Comparison of ENCODE assay signal across 11 cellular contexts in the genomic region with DNA sequence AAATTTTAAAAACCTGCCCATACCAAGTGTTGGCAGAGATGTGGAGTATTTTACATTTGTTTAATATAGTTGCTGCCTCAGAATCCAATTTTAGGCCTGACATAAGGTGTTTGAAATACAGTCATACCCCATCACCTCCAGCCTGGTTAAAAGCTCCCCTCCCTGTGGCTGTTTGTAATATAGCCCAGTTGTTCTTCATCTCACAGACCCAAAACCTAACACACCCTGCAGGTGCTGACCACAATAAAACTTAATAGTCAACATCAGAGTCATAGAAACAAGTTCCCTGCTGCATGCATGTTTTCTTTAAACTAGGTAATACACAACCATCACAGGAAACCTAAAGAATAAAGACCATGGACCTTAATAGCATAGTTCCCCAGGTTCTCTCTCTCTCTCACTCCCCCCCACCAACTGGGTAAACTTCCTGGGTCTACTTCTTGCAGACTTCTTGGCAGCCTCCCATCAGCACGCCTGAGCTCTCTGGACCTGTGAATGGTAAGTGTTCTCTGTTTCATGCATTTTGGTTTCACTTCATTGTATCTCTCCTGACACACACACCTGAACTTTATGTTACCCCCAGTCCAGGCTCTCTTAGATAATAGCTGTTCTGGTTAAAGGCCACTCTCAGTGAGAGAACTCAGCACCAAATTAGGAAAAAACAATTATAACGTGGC.
DNase-seq lines count a peak whose midpoint lies in the region; ATAC-seq, FAIRE-seq and TF ChIP-seq lines count a peak whose summit lies in the region.
"Had no signal": no experiment of that assay in that cellular context is flagged by ENCODE, and none has a peak within 500 bp of the region (broad histone marks: within the 10 kb centered on the region; RNA-seq: fewer than 3 reads in every experiment).

No MANE protein-coding gene starts in this region.

- H3K9ac ChIP-seq in GM12878 (ENCODE audit: control insufficient read depth, insufficient read depth, low read length) = no peak overlapping the region

- H3K4me2 ChIP-seq in GM12878 (ENCODE audit: control insufficient read depth, insufficient read depth) = no peak overlapping the region

- H3K79me2 ChIP-seq in GM12878 (ENCODE audit: control insufficient read depth, insufficient read depth, low read length) = no peaks in the 10 kb centered on the region

- in situ Hi-C loops in GM12878 (cut with MboI) = no loop called here

- SMC1A ChIA-PET in GM12878 (lab: Charles Lee; ENCODE audit: uncharacterized antibody, unreplicated experiment) = no interaction called here

- peak; percentile 15 for DNase-seq in GM12878 (ENCODE audit: low read depth, low spot score)
- DNase-seq in NCI-H1092 (lab: John Stamatoyannopoulos, UW) = no peak
- DNase-seq in omental fat pad (ENCODE audit: low spot score) = no peak
- no peak for DNase-seq in ecto neural progenitor cell (ENCODE audit: low spot score)
- DNase-seq: AML-193, spleen, T-helper 1 cell had no signal

- no peak for TF ChIP-seq RAD21 in GM12878 (IDR thresholded peaks at IDR 0.05; ENCODE audit: insufficient read depth, low read depth, low read length)

- RAD21 ChIA-PET in GM12878 (lab: Charles Lee; ENCODE audit: unreplicated experiment) = no interaction called here

- H3K36me3 ChIP-seq in GM12878 (ENCODE audit: control insufficient read depth in 2 of 2, insufficient read depth in 2 of 2, low read length in 1 of 2) = no peaks in the 10 kb centered on the region
- H3K36me3 ChIP-seq: spleen had no signal

- no peak for TF ChIP-seq CTCF in GM12878 (IDR thresholded peaks at IDR 0.05 in 2 of 3, conservative IDR thresholded peaks at IDR 0.05 in 1 of 3; ENCODE audit: control insufficient read depth in 2 of 3, extremely low read depth in 1 of 3, insufficient read depth in 1 of 3, low read depth in 3 of 3, low read length in 3 of 3)
- no peak for TF ChIP-seq CTCF in omental fat pad (IDR thresholded peaks at IDR 0.05)

- peaks cover 3% of the 10 kb centered on the region; the same call in 1 of the 2 replicates for H3K4me1 ChIP-seq in GM12878 (ENCODE audit: control insufficient read depth, insufficient read depth, low read length)
- H3K4me1 ChIP-seq: spleen had no signal

- no peaks in the 10 kb centered on the region for H4K20me1 ChIP-seq in GM12878 (ENCODE audit: control insufficient read depth, insufficient read depth)

- TF ChIP-seq POLR2A in GM18505 (IDR thresholded peaks at IDR 0.05; ENCODE audit: borderline replicate concordance, extremely low read depth, insufficient read depth, insufficient read length) (no peak), GM12878 (IDR thresholded peaks at IDR 0.05; ENCODE audit: low read depth, low read length) (no peak)

- no peak for TF ChIP-seq EP300 in GM12878 (IDR thresholded peaks at IDR 0.05; ENCODE audit: borderline replicate concordance in 1 of 2, control insufficient read depth in 1 of 2, low read depth in 2 of 2, low read length in 2 of 2)

- H3K27ac ChIP-seq in GM12878 (ENCODE audit: control insufficient read depth, insufficient read depth) = no peak overlapping the region
- H3K27ac ChIP-seq: spleen had no signal

- H2AFZ ChIP-seq in GM12878 (ENCODE audit: control insufficient read depth, low read depth, low read length) = no peak overlapping the region

- H3K9me3 ChIP-seq in GM12878 (replicated peaks; ENCODE audit: control insufficient read depth, insufficient read depth, low read length) = no peaks in the 10 kb centered on the region; the same call in 2 of the 3 replicates

- CTCF ChIA-PET in GM12878 (lab: Yijun Ruan, JAX) = no interaction called here

- no peaks in the 10 kb centered on the region for H3K27me3 ChIP-seq in GM12878 (replicated peaks in 1 of 2; ENCODE audit: control insufficient read depth in 2 of 2, insufficient read depth in 2 of 2, low read length in 1 of 2)
- H3K27me3 ChIP-seq: spleen had no signal

- FAIRE-seq in GM12878 (lab: Jason Lieb, UNC) = peak; percentile 85

- no peak overlapping the region for H3K4me3 ChIP-seq in GM12878
- H3K4me3 ChIP-seq: spleen had no signal

- no TSS peak for BruUV-seq in GM12878 (replicated peaks; lab: Mats Ljungman, UMichigan)

- 0% methylated on average over 2 of the region's 2 CpGs for WGBS in GM12878 (ENCODE audit: insufficient coverage, insufficient replicate concordance, low lambda C conversion rate, missing lambda C conversion rate)

- peak; percentile 98 for ATAC-seq in GM18505 (IDR thresholded peaks at IDR 0.05; ENCODE audit: unreplicated experiment)
- ATAC-seq in GM21423 (IDR thresholded peaks at IDR 0.05; ENCODE audit: unreplicated experiment) = peak; percentile 68
- peak; percentile 94 for ATAC-seq in HG03095 (IDR thresholded peaks at IDR 0.05; ENCODE audit: unreplicated experiment)
- ATAC-seq in GM12878 = peak; percentile 65
- ATAC-seq in HG03108 (IDR thresholded peaks at IDR 0.05; ENCODE audit: unreplicated experiment) = no peak
- ATAC-seq in omental fat pad (ENCODE audit: low FRiP score) = no peak

- POLR2A ChIA-PET in GM12878 (lab: Charles Lee) = no interaction called here

- intact Hi-C loops in GM12878 (cut with micrococcal nuclease; ENCODE audit: unreplicated experiment) = no loop called here

TF ChIP-seq in GM12878, 131 proteins besides CTCF, POLR2A, EP300 and RAD21 (continues in another document):
- TF ChIP-seq ASH2L (IDR thresholded peaks at IDR 0.05; ENCODE audit: borderline replicate concordance, low read depth) = no peak
- TF ChIP-seq SRF (IDR thresholded peaks at IDR 0.05; ENCODE audit: low read depth in 2 of 2, low read length in 2 of 2) = no peak
- no peak for TF ChIP-seq ZNF384 (IDR thresholded peaks at IDR 0.05; ENCODE audit: borderline replicate concordance, low read depth, low read length)
- TF ChIP-seq, protein P1, sequence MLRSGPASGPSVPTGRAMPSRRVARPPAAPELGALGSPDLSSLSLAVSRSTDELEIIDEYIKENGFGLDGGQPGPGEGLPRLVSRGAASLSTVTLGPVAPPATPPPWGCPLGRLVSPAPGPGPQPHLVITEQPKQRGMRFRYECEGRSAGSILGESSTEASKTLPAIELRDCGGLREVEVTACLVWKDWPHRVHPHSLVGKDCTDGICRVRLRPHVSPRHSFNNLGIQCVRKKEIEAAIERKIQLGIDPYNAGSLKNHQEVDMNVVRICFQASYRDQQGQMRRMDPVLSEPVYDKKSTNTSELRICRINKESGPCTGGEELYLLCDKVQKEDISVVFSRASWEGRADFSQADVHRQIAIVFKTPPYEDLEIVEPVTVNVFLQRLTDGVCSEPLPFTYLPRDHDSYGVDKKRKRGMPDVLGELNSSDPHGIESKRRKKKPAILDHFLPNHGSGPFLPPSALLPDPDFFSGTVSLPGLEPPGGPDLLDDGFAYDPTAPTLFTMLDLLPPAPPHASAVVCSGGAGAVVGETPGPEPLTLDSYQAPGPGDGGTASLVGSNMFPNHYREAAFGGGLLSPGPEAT (IDR thresholded peaks at IDR 0.05; ENCODE audit: low read depth) = no peak
- no peak for TF ChIP-seq SMARCA5 (IDR thresholded peaks at IDR 0.05)
- TF ChIP-seq RELA (IDR thresholded peaks at IDR 0.05; ENCODE audit: borderline replicate concordance, partially characterized antibody) = no peak
- TF ChIP-seq, protein P2, sequence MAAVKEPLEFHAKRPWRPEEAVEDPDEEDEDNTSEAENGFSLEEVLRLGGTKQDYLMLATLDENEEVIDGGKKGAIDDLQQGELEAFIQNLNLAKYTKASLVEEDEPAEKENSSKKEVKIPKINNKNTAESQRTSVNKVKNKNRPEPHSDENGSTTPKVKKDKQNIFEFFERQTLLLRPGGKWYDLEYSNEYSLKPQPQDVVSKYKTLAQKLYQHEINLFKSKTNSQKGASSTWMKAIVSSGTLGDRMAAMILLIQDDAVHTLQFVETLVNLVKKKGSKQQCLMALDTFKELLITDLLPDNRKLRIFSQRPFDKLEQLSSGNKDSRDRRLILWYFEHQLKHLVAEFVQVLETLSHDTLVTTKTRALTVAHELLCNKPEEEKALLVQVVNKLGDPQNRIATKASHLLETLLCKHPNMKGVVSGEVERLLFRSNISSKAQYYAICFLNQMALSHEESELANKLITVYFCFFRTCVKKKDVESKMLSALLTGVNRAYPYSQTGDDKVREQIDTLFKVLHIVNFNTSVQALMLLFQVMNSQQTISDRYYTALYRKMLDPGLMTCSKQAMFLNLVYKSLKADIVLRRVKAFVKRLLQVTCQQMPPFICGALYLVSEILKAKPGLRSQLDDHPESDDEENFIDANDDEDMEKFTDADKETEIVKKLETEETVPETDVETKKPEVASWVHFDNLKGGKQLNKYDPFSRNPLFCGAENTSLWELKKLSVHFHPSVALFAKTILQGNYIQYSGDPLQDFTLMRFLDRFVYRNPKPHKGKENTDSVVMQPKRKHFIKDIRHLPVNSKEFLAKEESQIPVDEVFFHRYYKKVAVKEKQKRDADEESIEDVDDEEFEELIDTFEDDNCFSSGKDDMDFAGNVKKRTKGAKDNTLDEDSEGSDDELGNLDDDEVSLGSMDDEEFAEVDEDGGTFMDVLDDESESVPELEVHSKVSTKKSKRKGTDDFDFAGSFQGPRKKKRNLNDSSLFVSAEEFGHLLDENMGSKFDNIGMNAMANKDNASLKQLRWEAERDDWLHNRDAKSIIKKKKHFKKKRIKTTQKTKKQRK (IDR thresholded peaks at IDR 0.05; ENCODE audit: low read depth, low read length) = no peak
- TF ChIP-seq, protein P3, sequence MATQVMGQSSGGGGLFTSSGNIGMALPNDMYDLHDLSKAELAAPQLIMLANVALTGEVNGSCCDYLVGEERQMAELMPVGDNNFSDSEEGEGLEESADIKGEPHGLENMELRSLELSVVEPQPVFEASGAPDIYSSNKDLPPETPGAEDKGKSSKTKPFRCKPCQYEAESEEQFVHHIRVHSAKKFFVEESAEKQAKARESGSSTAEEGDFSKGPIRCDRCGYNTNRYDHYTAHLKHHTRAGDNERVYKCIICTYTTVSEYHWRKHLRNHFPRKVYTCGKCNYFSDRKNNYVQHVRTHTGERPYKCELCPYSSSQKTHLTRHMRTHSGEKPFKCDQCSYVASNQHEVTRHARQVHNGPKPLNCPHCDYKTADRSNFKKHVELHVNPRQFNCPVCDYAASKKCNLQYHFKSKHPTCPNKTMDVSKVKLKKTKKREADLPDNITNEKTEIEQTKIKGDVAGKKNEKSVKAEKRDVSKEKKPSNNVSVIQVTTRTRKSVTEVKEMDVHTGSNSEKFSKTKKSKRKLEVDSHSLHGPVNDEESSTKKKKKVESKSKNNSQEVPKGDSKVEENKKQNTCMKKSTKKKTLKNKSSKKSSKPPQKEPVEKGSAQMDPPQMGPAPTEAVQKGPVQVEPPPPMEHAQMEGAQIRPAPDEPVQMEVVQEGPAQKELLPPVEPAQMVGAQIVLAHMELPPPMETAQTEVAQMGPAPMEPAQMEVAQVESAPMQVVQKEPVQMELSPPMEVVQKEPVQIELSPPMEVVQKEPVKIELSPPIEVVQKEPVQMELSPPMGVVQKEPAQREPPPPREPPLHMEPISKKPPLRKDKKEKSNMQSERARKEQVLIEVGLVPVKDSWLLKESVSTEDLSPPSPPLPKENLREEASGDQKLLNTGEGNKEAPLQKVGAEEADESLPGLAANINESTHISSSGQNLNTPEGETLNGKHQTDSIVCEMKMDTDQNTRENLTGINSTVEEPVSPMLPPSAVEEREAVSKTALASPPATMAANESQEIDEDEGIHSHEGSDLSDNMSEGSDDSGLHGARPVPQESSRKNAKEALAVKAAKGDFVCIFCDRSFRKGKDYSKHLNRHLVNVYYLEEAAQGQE (IDR thresholded peaks at IDR 0.05; ENCODE audit: low read depth, low read length) = no peak
- no peak for TF ChIP-seq HCFC1 (IDR thresholded peaks at IDR 0.05; ENCODE audit: low read length)

Comparison
In these comparisons a context has a peak if more than half of its experiments do, and no peak if none do; other contexts are left out.
1. ATAC-seq: peak in GM18505 (single experiment), GM21423 (single experiment), HG03095 (single experiment) and GM12878 (single experiment); none in HG03108 (single experiment) and omental fat pad (single experiment).